Comparison of ENCODE assay signal across 9 cellular contexts in genomic region chr5:101253096-101253495, GRCh38.
"Had no signal": no experiment of that assay in that cellular context is flagged by ENCODE, and none has a peak within 500 bp of the region (broad histone marks: within the 10 kb centered on the region; RNA-seq: fewer than 3 reads in every experiment).

No MANE protein-coding gene starts in this region.

- H3K9ac ChIP-seq: GM23248 had no signal

- H3K4me3 ChIP-seq: GM23248, GM23338, HAP-1 had no signal

- DNase-seq: GM23248, GOT3, H7, H9, HCEC 1CT, HFFc6 had no signal

- H3K4me3 Mint-ChIP-seq: GM23338, H9, HFFc6 had no signal

- ATAC-seq: GM23338, HCT116 had no signal

- H3K4me1 Mint-ChIP-seq: GM23338, H9 had no signal

- H3K27ac Mint-ChIP-seq: GM23338, H9, HFFc6 had no signal

- H3K4me2 ChIP-seq: GM23338 had no signal

- H3K27ac ChIP-seq: GM23248 had no signal

- H2AFZ ChIP-seq: GM23248, GM23338 had no signal

- H3K9me3 ChIP-seq: HAP-1 had no signal

- H3K36me3 ChIP-seq: HAP-1 had no signal

- H3K4me1 ChIP-seq: HAP-1 had no signal
